Comparison of ENCODE assay signal across 9 cellular contexts in genomic region chr11:36361901-36362391, GRCh38.
DNase-seq lines count a peak whose midpoint lies in the region; ATAC-seq, FAIRE-seq and TF ChIP-seq lines count a peak whose summit lies in the region.
"Had no signal": no experiment of that assay in that cellular context is flagged by ENCODE, and none has a peak within 500 bp of the region (broad histone marks: within the 10 kb centered on the region; RNA-seq: fewer than 3 reads in every experiment).

No MANE protein-coding gene starts in this region.

- no peak for TF ChIP-seq CTCF in H1 (IDR thresholded peaks at IDR 0.05; ENCODE audit: control extremely low read depth in 1 of 3, insufficient read depth in 1 of 3, low read depth in 1 of 3, low read length in 3 of 3)
- no peak for TF ChIP-seq CTCF in nephron (IDR thresholded peaks at IDR 0.05; ENCODE audit: unreplicated experiment in 3 of 3)

- no peak for TF ChIP-seq EP300 in H1 (IDR thresholded peaks at IDR 0.05; ENCODE audit: borderline replicate concordance in 1 of 2, low read depth in 2 of 2, low read length in 2 of 2)

- H2BK12ac ChIP-seq in H1 (ENCODE audit: low read depth, low read length) = no peak overlapping the region

- H3K9me3 Mint-ChIP-seq in CD4-positive, alpha-beta memory T cell = no peaks in the 10 kb centered on the region
- no peaks in the 10 kb centered on the region for H3K9me3 Mint-ChIP-seq in nephron

- H3K79me1 ChIP-seq in H1 (ENCODE audit: low read depth, low read length) = no peaks in the 10 kb centered on the region

- H2BK15ac ChIP-seq in H1 (ENCODE audit: low read length) = no peak overlapping the region

- H3K4me2 ChIP-seq in H1 (ENCODE audit: insufficient read depth in 1 of 2, low read depth in 2 of 2, low read length in 2 of 2) (peak overlapping the region; percentile 46 to 55), Karpas-422 (ENCODE audit: low read depth, low read length, poor library complexity, severe bottlenecking) (no peak overlapping the region)

- H3K4me3 Mint-ChIP-seq in CD4-positive, alpha-beta memory T cell = peak overlapping the region; percentile 75 to 92 (median 84)
- peak overlapping the region; percentile 58 to 65 (median 59) for H3K4me3 Mint-ChIP-seq in nephron

- no peaks in the 10 kb centered on the region for H3K23me2 ChIP-seq in H1 (ENCODE audit: low read depth, low read length)

- no peaks in the 10 kb centered on the region for H3K9me2 ChIP-seq in Karpas-422 (replicated peaks; ENCODE audit: insufficient read depth, low read length)

- intact Hi-C loops in CD4-positive, alpha-beta memory T cell (cut with micrococcal nuclease) = loop anchor here (5.0 kb wide), 1 partner anchor 60 kb away; no protein-coding TSS in a partner anchor

- no peak overlapping the region for H3K23ac ChIP-seq in H1 (ENCODE audit: insufficient read length)

- H3K4me3 ChIP-seq in CD4-positive, alpha-beta memory T cell (ENCODE audit: low read length in 2 of 2) = no peak overlapping the region
- H3K4me3 ChIP-seq in H1 (ENCODE audit: extremely low read depth in 1 of 4, insufficient read depth in 2 of 4, low read depth in 3 of 4, low read length in 4 of 4) (peak overlapping the region in 1 of 4 experiments; percentile 33; a peak in 1 of 8 replicates), Karpas-422 (ENCODE audit: low read length) (no peak overlapping the region)

- H3K14ac ChIP-seq in H1 (ENCODE audit: insufficient read length) = no peak overlapping the region

- H4K5ac ChIP-seq in H1 (ENCODE audit: insufficient read length, low read depth, low read length) = no peak overlapping the region

- H4K91ac ChIP-seq in H1 (replicated peaks; ENCODE audit: insufficient read length, low read length) = no peak overlapping the region

- H3K56ac ChIP-seq in H1 (replicated peaks; ENCODE audit: insufficient read length, low read depth, low read length) = no peak overlapping the region

- H4K20me1 ChIP-seq in H1 (replicated peaks in 1 of 2; ENCODE audit: control insufficient read depth in 1 of 2, insufficient read depth in 2 of 2, low read length in 2 of 2) (no peaks in the 10 kb centered on the region), Karpas-422 (ENCODE audit: insufficient read depth, low read depth, low read length) (no peaks in the 10 kb centered on the region)

- no peak for ATAC-seq in HG03520 (IDR thresholded peaks at IDR 0.05; ENCODE audit: unreplicated experiment)

- CTCF ChIA-PET in CD4-positive, alpha-beta memory T cell (lab: Charles Lee; ENCODE audit: partially characterized antibody) = no interaction called here
- CTCF ChIA-PET in H1 (lab: Charles Lee; ENCODE audit: partially characterized antibody) = no interaction called here

- no peak for TF ChIP-seq POLR2A in H1 (IDR thresholded peaks at IDR 0.05; ENCODE audit: control extremely low read depth in 1 of 2, low read depth in 2 of 2, low read length in 2 of 2)
- TF ChIP-seq POLR2A in GM12892 (IDR thresholded peaks at IDR 0.05; ENCODE audit: low read depth, low read length) = no peak

- FAIRE-seq in H1 (lab: Jason Lieb, UNC) = peak; percentile 36
- FAIRE-seq in GM12892 (lab: Jason Lieb, UNC) = no peak

- peak overlapping the region; percentile 72 to 87 (median 81) for H3K27ac Mint-ChIP-seq in CD4-positive, alpha-beta memory T cell
- H3K27ac Mint-ChIP-seq in nephron = peak overlapping the region; percentile 48 to 81 (median 71)

- no peak overlapping the region for H2BK120ac ChIP-seq in H1 (replicated peaks; ENCODE audit: low read depth, low read length)

- no peak overlapping the region for H3K18ac ChIP-seq in H1 (ENCODE audit: extremely low read depth, low read length)

- no peak overlapping the region for H2AK5ac ChIP-seq in H1 (ENCODE audit: low read depth, low read length)

- H3K9me3 ChIP-seq in CD4-positive, alpha-beta memory T cell (ENCODE audit: control insufficient read depth in 1 of 2, low read length in 2 of 2) = no peaks in the 10 kb centered on the region
- no peaks in the 10 kb centered on the region for H3K9me3 ChIP-seq in H1 (ENCODE audit: insufficient read depth in 2 of 2, low read depth in 1 of 2, low read length in 1 of 2)
- no peaks in the 10 kb centered on the region for H3K9me3 ChIP-seq in Karpas-422 (ENCODE audit: low read length)

- H3K4me1 ChIP-seq in CD4-positive, alpha-beta memory T cell (ENCODE audit: insufficient read depth, low read length) = peaks cover 73% of the 10 kb centered on the region
- peaks cover 0 to 11% (median 6%) of the 10 kb centered on the region in 4 experiments; a peak in 3 of 7 replicates for H3K4me1 ChIP-seq in H1 (replicated peaks in 1 of 4; ENCODE audit: control insufficient read depth in 3 of 4, insufficient read depth in 4 of 4, low read length in 3 of 4)
- no peaks in the 10 kb centered on the region; the same call in 1 of the 2 replicates for H3K4me1 ChIP-seq in Karpas-422 (ENCODE audit: low read length)

- H3K27me3 Mint-ChIP-seq in CD4-positive, alpha-beta memory T cell = no peaks in the 10 kb centered on the region
- H3K27me3 Mint-ChIP-seq in nephron (ENCODE audit: low read depth) = peaks cover 30% of the 10 kb centered on the region

- H3K27me3 ChIP-seq in CD4-positive, alpha-beta memory T cell (ENCODE audit: insufficient read depth, low read length) = no peaks in the 10 kb centered on the region
- H3K27me3 ChIP-seq in H1 (replicated peaks in 1 of 4; ENCODE audit: control insufficient read depth in 3 of 4, extremely low read depth in 1 of 4, insufficient read depth in 3 of 4, low read length in 3 of 4) (peaks cover 0 to 4% (median 0%) of the 10 kb centered on the region in 4 experiments; a peak in 4 of 7 replicates), Karpas-422 (ENCODE audit: low read length) (no peaks in the 10 kb centered on the region)

- TF ChIP-seq RAD21 in H1 (IDR thresholded peaks at IDR 0.05 in 1 of 2, conservative IDR thresholded peaks at IDR 0.05 in 1 of 2; ENCODE audit: low read depth in 2 of 2, low read length in 2 of 2) = no peak

- no peak overlapping the region for H2BK20ac ChIP-seq in H1 (ENCODE audit: low read length)

- 17% methylated on average over 10 of the region's 11 CpGs; no CpG with 5 or more reads in 1 of the 2 experiments for WGBS in H1 (ENCODE audit: extremely low coverage in 1 of 2, insufficient coverage in 1 of 2, insufficient read length in 1 of 2, insufficient replicate concordance in 2 of 2, low coverage in 1 of 2, low lambda C conversion rate in 2 of 2, missing lambda C conversion rate in 1 of 2), 2 experiments

- no peak overlapping the region for H3K4ac ChIP-seq in H1 (replicated peaks; ENCODE audit: insufficient read length, low read depth, low read length)

- no peak overlapping the region for H3K9ac ChIP-seq in H1 (replicated peaks in 1 of 4; ENCODE audit: extremely low read depth in 1 of 4, low read depth in 3 of 4, low read length in 3 of 4)
- no peak overlapping the region for H3K9ac ChIP-seq in Karpas-422 (ENCODE audit: low read length)

- DNase-seq in CD4-positive, alpha-beta memory T cell = no peak
- DNase-seq in M059J (ENCODE audit: low read depth) (peak; percentile 91), H1 (ENCODE audit: low read depth in 1 of 2, low spot score in 2 of 2) (peak; percentile 48 to 54), GM12892 (ENCODE audit: insufficient read length) (no peak), Karpas-422 (no peak), Kasumi-1 (lab: John Stamatoyannopoulos, UW) (no peak)
- DNase-seq: activated CD4-positive, alpha-beta T cell treated with anti-CD3 and anti-CD28 coated beads, Interleukin-2, amount 50 U/mL, for 1 hour had no signal

- peaks cover 39 to 79% (median 63%) of the 10 kb centered on the region in 4 donors for H3K4me1 Mint-ChIP-seq in CD4-positive, alpha-beta memory T cell
- peaks cover 41% of the 10 kb centered on the region for H3K4me1 Mint-ChIP-seq in nephron

- H3K27ac ChIP-seq in CD4-positive, alpha-beta memory T cell (ENCODE audit: low read depth, low read length) = no peak overlapping the region
- H3K27ac ChIP-seq in H1 (ENCODE audit: low read depth, low read length) = no peak overlapping the region
- H3K27ac ChIP-seq in Karpas-422 (ENCODE audit: low read length) = no peak overlapping the region

- H2AFZ ChIP-seq in H1 (ENCODE audit: low read length) = no peak overlapping the region
- no peak overlapping the region for H2AFZ ChIP-seq in Karpas-422 (ENCODE audit: low read length)

- 0 out of 2 replicates have a peak overlapping the region, but pooled peaks have one; percentile 8 for H2BK5ac ChIP-seq in H1 (ENCODE audit: low read depth, low read length)

- no peaks in the 10 kb centered on the region for H3K36me3 ChIP-seq in CD4-positive, alpha-beta memory T cell (ENCODE audit: insufficient read depth, low read length)
- H3K36me3 ChIP-seq in H1 (ENCODE audit: control insufficient read depth in 2 of 4, insufficient read depth in 4 of 4, low read length in 3 of 4) (no peaks in the 10 kb centered on the region), Karpas-422 (ENCODE audit: insufficient read depth, low read length) (no peaks in the 10 kb centered on the region)

- H3K36me3 Mint-ChIP-seq in CD4-positive, alpha-beta memory T cell = no peaks in the 10 kb centered on the region
- no peaks in the 10 kb centered on the region for H3K36me3 Mint-ChIP-seq in nephron (ENCODE audit: low read depth)

- H3K79me2 ChIP-seq in H1 (ENCODE audit: control insufficient read depth in 1 of 2, insufficient read depth in 2 of 2, low read length in 2 of 2) (no peaks in the 10 kb centered on the region), Karpas-422 (ENCODE audit: low read length) (no peaks in the 10 kb centered on the region)

- no peak overlapping the region for H4K8ac ChIP-seq in H1 (ENCODE audit: extremely low read depth, insufficient read depth, low read length)

- POLR2A ChIA-PET in CD4-positive, alpha-beta memory T cell (lab: Charles Lee; ENCODE audit: partially characterized antibody) = interaction anchor here (2.5 kb wide), 1 partner anchor 14 kb away, joined by 53 read pairs; no protein-coding TSS in a partner anchor
- POLR2A ChIA-PET in H1 (lab: Charles Lee; ENCODE audit: partially characterized antibody) = no interaction called here

TF ChIP-seq in H1, 55 proteins besides CTCF, POLR2A, EP300 and RAD21:
- TF ChIP-seq YY1 (IDR thresholded peaks at IDR 0.05; ENCODE audit: low read depth, low read length) = no peak
- TF ChIP-seq RXRA (IDR thresholded peaks at IDR 0.05; ENCODE audit: insufficient read depth, low read depth, low read length) = no peak
- no peak for TF ChIP-seq KDM5A (IDR thresholded peaks at IDR 0.05; ENCODE audit: low read length)
- no peak for TF ChIP-seq SP4 (IDR thresholded peaks at IDR 0.05; ENCODE audit: low read length)
- TF ChIP-seq FOSL1 (IDR thresholded peaks at IDR 0.05; ENCODE audit: insufficient read depth, low read depth, low read length) = no peak
- no peak for TF ChIP-seq GTF2F1 (IDR thresholded peaks at IDR 0.05; ENCODE audit: borderline replicate concordance, low read depth, low read length)
- TF ChIP-seq RBBP5 (IDR thresholded peaks at IDR 0.05; ENCODE audit: borderline replicate concordance, low read depth, low read length) = no peak
- no peak for TF ChIP-seq SUZ12 (IDR thresholded peaks at IDR 0.05; ENCODE audit: low read length)
- TF ChIP-seq CBX5 (IDR thresholded peaks at IDR 0.05; ENCODE audit: low read depth, low read length) = no peak
- TF ChIP-seq TEAD4 (IDR thresholded peaks at IDR 0.05; ENCODE audit: low read depth, low read length) = no peak

Comparison
In these comparisons a context has a peak if more than half of its experiments do, and no peak if none do; other contexts are left out.
1. DNase-seq: peak in M059J (single experiment) and H1 (2 of 2); none in CD4-positive, alpha-beta memory T cell (0 of 5), GM12892 (single experiment), Karpas-422 (single experiment) and Kasumi-1 (0 of 2).